In genomic region chr9:104747245-104747564, GRCh38 we compare ENCODE assay signal across 1 cellular context.
TF ChIP-seq lines count a peak whose summit lies in the region.

No MANE protein-coding gene starts in this region.

TF ChIP-seq in K562, 482 proteins besides CTCF, POLR2A, EP300 and RAD21 (continued from another document):
- TF ChIP-seq, protein P1, sequence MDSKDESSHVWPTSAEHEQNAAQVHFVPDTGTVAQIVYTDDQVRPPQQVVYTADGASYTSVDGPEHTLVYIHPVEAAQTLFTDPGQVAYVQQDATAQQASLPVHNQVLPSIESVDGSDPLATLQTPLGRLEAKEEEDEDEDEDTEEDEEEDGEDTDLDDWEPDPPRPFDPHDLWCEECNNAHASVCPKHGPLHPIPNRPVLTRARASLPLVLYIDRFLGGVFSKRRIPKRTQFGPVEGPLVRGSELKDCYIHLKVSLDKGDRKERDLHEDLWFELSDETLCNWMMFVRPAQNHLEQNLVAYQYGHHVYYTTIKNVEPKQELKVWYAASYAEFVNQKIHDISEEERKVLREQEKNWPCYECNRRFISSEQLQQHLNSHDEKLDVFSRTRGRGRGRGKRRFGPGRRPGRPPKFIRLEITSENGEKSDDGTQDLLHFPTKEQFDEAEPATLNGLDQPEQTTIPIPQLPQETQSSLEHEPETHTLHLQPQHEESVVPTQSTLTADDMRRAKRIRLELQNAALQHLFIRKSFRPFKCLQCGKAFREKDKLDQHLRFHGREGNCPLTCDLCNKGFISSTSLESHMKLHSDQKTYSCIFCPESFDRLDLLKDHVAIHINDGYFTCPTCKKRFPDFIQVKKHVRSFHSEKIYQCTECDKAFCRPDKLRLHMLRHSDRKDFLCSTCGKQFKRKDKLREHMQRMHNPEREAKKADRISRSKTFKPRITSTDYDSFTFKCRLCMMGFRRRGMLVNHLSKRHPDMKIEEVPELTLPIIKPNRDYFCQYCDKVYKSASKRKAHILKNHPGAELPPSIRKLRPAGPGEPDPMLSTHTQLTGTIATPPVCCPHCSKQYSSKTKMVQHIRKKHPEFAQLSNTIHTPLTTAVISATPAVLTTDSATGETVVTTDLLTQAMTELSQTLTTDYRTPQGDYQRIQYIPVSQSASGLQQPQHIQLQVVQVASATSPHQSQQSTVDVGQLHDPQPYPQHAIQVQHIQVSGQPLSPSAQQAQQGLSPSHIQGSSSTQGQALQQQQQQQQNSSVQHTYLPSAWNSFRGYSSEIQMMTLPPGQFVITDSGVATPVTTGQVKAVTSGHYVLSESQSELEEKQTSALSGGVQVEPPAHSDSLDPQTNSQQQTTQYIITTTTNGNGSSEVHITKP (IDR thresholded peaks at IDR 0.05; ENCODE audit: partially characterized antibody): no peak
- TF ChIP-seq SMAD1 (IDR thresholded peaks at IDR 0.05; ENCODE audit: low read depth, low read length, partially characterized antibody) (no peak), ELF4 (CRISPR knock-in tag; IDR thresholded peaks at IDR 0.05) (peak; percentile 26; the same call in 1 of the 2 replicates), KDM5B (IDR thresholded peaks at IDR 0.05; ENCODE audit: insufficient replicate concordance, low read depth, low read length) (no peak), ZNF143 (CRISPR knock-in tag; IDR thresholded peaks at IDR 0.05) (no peak), ZNF584 (CRISPR knock-in tag; IDR thresholded peaks at IDR 0.05; ENCODE audit: low read depth) (no peak), ELK3 (CRISPR knock-in tag; IDR thresholded peaks at IDR 0.05) (no peak), SOX6 (IDR thresholded peaks at IDR 0.05) (0 out of 2 replicates have a peak, but pooled peaks have one; percentile 34), FOXK2 (conservative IDR thresholded peaks at IDR 0.05 in 1 of 2, IDR thresholded peaks at IDR 0.05 in 1 of 2; ENCODE audit: low read depth in 2 of 2) (peak; percentile 21 to 55; a peak in 1 of 4 replicates), CBX2 (IDR thresholded peaks at IDR 0.05; ENCODE audit: insufficient read depth, low read length, poor library complexity, severe bottlenecking) (no peak), KDM2B (CRISPR knock-in tag; IDR thresholded peaks at IDR 0.05) (no peak), ETV6 (IDR thresholded peaks at IDR 0.05; ENCODE audit: borderline replicate concordance in 1 of 2, low read depth in 2 of 2, low read length in 1 of 2) (no peak), ETV6 (CRISPR knock-in tag; IDR thresholded peaks at IDR 0.05; ENCODE audit: borderline replicate concordance) (no peak), POLR2AphosphoS5 (IDR thresholded peaks at IDR 0.05; ENCODE audit: control insufficient read depth, insufficient read depth, low read depth, low read length) (peak; percentile 2; the same call in 1 of the 2 replicates), THRAP3 (IDR thresholded peaks at IDR 0.05; ENCODE audit: borderline replicate concordance) (no peak), ZNF518B (CRISPR knock-in tag; IDR thresholded peaks at IDR 0.05) (no peak), CREM (IDR thresholded peaks at IDR 0.05; ENCODE audit: low read depth) (no peak), CHD1 (IDR thresholded peaks at IDR 0.05; ENCODE audit: low read length) (peak; percentile 14), NFE2 (IDR thresholded peaks at IDR 0.05; ENCODE audit: low read depth) (no peak), FOXK1 (CRISPR knock-in tag; IDR thresholded peaks at IDR 0.05; ENCODE audit: borderline replicate concordance) (no peak), KDM1A (IDR thresholded peaks at IDR 0.05) (no peak), NFRKB (IDR thresholded peaks at IDR 0.05; ENCODE audit: low read depth) (peak; percentile 28; the same call in 1 of the 2 replicates), NFYB (IDR thresholded peaks at IDR 0.05; ENCODE audit: extremely low read depth, insufficient read length) (no peak), ZNF24 (IDR thresholded peaks at IDR 0.05) (0 out of 2 replicates have a peak, but pooled peaks have one; percentile 12), RCOR1 (IDR thresholded peaks at IDR 0.05; ENCODE audit: borderline replicate concordance in 1 of 2, low read depth in 2 of 2, low read length in 2 of 2) (no peak), YY1 (IDR thresholded peaks at IDR 0.05; ENCODE audit: borderline replicate concordance in 1 of 3, control insufficient read depth in 1 of 3, extremely low read depth in 1 of 3, insufficient read depth in 3 of 3, insufficient read length in 1 of 3, insufficient replicate concordance in 2 of 3, low read depth in 1 of 3, low read length in 2 of 3) (no peak), OTX1 (CRISPR knock-in tag; IDR thresholded peaks at IDR 0.05) (0 out of 2 replicates have a peak, but pooled peaks have one; percentile 14), PHF8 (IDR thresholded peaks at IDR 0.05; ENCODE audit: borderline replicate concordance, low read length) (no peak), RBM14 (IDR thresholded peaks at IDR 0.05; ENCODE audit: borderline replicate concordance, insufficient read depth, low read depth, low read length) (no peak), GABPB1 (CRISPR knock-in tag; IDR thresholded peaks at IDR 0.05) (no peak)
- TF ChIP-seq, protein P2, sequence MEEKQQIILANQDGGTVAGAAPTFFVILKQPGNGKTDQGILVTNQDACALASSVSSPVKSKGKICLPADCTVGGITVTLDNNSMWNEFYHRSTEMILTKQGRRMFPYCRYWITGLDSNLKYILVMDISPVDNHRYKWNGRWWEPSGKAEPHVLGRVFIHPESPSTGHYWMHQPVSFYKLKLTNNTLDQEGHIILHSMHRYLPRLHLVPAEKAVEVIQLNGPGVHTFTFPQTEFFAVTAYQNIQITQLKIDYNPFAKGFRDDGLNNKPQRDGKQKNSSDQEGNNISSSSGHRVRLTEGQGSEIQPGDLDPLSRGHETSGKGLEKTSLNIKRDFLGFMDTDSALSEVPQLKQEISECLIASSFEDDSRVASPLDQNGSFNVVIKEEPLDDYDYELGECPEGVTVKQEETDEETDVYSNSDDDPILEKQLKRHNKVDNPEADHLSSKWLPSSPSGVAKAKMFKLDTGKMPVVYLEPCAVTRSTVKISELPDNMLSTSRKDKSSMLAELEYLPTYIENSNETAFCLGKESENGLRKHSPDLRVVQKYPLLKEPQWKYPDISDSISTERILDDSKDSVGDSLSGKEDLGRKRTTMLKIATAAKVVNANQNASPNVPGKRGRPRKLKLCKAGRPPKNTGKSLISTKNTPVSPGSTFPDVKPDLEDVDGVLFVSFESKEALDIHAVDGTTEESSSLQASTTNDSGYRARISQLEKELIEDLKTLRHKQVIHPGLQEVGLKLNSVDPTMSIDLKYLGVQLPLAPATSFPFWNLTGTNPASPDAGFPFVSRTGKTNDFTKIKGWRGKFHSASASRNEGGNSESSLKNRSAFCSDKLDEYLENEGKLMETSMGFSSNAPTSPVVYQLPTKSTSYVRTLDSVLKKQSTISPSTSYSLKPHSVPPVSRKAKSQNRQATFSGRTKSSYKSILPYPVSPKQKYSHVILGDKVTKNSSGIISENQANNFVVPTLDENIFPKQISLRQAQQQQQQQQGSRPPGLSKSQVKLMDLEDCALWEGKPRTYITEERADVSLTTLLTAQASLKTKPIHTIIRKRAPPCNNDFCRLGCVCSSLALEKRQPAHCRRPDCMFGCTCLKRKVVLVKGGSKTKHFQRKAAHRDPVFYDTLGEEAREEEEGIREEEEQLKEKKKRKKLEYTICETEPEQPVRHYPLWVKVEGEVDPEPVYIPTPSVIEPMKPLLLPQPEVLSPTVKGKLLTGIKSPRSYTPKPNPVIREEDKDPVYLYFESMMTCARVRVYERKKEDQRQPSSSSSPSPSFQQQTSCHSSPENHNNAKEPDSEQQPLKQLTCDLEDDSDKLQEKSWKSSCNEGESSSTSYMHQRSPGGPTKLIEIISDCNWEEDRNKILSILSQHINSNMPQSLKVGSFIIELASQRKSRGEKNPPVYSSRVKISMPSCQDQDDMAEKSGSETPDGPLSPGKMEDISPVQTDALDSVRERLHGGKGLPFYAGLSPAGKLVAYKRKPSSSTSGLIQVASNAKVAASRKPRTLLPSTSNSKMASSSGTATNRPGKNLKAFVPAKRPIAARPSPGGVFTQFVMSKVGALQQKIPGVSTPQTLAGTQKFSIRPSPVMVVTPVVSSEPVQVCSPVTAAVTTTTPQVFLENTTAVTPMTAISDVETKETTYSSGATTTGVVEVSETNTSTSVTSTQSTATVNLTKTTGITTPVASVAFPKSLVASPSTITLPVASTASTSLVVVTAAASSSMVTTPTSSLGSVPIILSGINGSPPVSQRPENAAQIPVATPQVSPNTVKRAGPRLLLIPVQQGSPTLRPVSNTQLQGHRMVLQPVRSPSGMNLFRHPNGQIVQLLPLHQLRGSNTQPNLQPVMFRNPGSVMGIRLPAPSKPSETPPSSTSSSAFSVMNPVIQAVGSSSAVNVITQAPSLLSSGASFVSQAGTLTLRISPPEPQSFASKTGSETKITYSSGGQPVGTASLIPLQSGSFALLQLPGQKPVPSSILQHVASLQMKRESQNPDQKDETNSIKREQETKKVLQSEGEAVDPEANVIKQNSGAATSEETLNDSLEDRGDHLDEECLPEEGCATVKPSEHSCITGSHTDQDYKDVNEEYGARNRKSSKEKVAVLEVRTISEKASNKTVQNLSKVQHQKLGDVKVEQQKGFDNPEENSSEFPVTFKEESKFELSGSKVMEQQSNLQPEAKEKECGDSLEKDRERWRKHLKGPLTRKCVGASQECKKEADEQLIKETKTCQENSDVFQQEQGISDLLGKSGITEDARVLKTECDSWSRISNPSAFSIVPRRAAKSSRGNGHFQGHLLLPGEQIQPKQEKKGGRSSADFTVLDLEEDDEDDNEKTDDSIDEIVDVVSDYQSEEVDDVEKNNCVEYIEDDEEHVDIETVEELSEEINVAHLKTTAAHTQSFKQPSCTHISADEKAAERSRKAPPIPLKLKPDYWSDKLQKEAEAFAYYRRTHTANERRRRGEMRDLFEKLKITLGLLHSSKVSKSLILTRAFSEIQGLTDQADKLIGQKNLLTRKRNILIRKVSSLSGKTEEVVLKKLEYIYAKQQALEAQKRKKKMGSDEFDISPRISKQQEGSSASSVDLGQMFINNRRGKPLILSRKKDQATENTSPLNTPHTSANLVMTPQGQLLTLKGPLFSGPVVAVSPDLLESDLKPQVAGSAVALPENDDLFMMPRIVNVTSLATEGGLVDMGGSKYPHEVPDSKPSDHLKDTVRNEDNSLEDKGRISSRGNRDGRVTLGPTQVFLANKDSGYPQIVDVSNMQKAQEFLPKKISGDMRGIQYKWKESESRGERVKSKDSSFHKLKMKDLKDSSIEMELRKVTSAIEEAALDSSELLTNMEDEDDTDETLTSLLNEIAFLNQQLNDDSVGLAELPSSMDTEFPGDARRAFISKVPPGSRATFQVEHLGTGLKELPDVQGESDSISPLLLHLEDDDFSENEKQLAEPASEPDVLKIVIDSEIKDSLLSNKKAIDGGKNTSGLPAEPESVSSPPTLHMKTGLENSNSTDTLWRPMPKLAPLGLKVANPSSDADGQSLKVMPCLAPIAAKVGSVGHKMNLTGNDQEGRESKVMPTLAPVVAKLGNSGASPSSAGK (IDR thresholded peaks at IDR 0.05): no peak; the same call in 1 of the 2 replicates
- TF ChIP-seq, protein P3, sequence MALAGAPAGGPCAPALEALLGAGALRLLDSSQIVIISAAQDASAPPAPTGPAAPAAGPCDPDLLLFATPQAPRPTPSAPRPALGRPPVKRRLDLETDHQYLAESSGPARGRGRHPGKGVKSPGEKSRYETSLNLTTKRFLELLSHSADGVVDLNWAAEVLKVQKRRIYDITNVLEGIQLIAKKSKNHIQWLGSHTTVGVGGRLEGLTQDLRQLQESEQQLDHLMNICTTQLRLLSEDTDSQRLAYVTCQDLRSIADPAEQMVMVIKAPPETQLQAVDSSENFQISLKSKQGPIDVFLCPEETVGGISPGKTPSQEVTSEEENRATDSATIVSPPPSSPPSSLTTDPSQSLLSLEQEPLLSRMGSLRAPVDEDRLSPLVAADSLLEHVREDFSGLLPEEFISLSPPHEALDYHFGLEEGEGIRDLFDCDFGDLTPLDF (CRISPR knock-in tag; IDR thresholded peaks at IDR 0.05): no peak
- TF ChIP-seq, protein P4, sequence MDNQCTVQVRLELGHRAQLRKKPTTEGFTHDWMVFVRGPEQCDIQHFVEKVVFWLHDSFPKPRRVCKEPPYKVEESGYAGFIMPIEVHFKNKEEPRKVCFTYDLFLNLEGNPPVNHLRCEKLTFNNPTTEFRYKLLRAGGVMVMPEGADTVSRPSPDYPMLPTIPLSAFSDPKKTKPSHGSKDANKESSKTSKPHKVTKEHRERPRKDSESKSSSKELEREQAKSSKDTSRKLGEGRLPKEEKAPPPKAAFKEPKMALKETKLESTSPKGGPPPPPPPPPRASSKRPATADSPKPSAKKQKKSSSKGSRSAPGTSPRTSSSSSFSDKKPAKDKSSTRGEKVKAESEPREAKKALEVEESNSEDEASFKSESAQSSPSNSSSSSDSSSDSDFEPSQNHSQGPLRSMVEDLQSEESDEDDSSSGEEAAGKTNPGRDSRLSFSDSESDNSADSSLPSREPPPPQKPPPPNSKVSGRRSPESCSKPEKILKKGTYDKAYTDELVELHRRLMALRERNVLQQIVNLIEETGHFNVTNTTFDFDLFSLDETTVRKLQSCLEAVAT (IDR thresholded peaks at IDR 0.05): peak; percentile 44 to 70; a peak in 2 of 4 replicates
TF ChIP-seq in K562: peak in this region for 9.
